In genomic region chr3:149611149-149611548, GRCh38 we compare ENCODE assay signal across 21 cellular contexts. TPM values are rescaled to one million over a fixed set of nuclear protein-coding genes. Genes with fewer than 3 reads are reported as not detected.
"Had no signal": no experiment of that assay in that cellular context is flagged by ENCODE, and none has a peak within 500 bp of the region (broad histone marks: within the 10 kb centered on the region; RNA-seq: fewer than 3 reads in every experiment).

No MANE protein-coding gene starts in this region.

- H3K27me3 Mint-ChIP-seq: progenitor cell of endocrine pancreas had no signal

- H3K36me3 Mint-ChIP-seq: immature natural killer cell; naive B cell; stimulated activated memory B cell treated with anti-CD40 and anti-IgM and Interleukin-4, amounts not matched to agents 10 μg/mL and 1 μg/mL and 100 μg/mL, for 72 hours had no signal

- H3K9me3 Mint-ChIP-seq: endodermal cell; immature natural killer cell; naive B cell; nephron; stimulated activated memory B cell treated with anti-CD40 and anti-IgM and Interleukin-4, amounts not matched to agents 10 μg/mL and 1 μg/mL and 100 μg/mL, for 72 hours; stimulated activated naive CD8-positive, alpha-beta T cell treated with anti-CD3 and anti-CD28 coated beads, Interleukin-15, Interleukin-2, amounts not matched to agents 100 ng/mL and 50 ng/mL, for 24 hours had no signal

- H3K36me3 ChIP-seq: gastrocnemius medialis, heart right ventricle, pancreas, tibial artery, upper lobe of left lung, uterus had no signal

- H3K4me3 ChIP-seq: coronary artery, gastrocnemius medialis, heart right ventricle, pancreas, skin epidermis, tibial artery, upper lobe of left lung, uterus had no signal

- FAIRE-seq: keratinocyte, pancreas had no signal

- ATAC-seq: esophagus mucosa; gastrocnemius medialis; pancreas; stimulated activated memory B cell treated with anti-CD40 and anti-IgM and Interleukin-4, amounts not matched to agents 10 μg/mL and 1 μg/mL and 100 μg/mL, for 72 hours had no signal

- H3K9me3 ChIP-seq: gastrocnemius medialis, heart right ventricle, pancreas, tibial artery, upper lobe of left lung, uterus had no signal

- H3K27me3 ChIP-seq: gastrocnemius medialis, pancreas, tibial artery, upper lobe of left lung, uterus had no signal

- H3K4me3 Mint-ChIP-seq: endodermal cell; immature natural killer cell; naive B cell; nephron; stimulated activated memory B cell treated with anti-CD40 and anti-IgM and Interleukin-4, amounts not matched to agents 10 μg/mL and 1 μg/mL and 100 μg/mL, for 72 hours; stimulated activated naive CD8-positive, alpha-beta T cell treated with anti-CD3 and anti-CD28 coated beads, Interleukin-15, Interleukin-2, amounts not matched to agents 100 ng/mL and 50 ng/mL, for 24 hours had no signal

- H3K4me1 Mint-ChIP-seq: immature natural killer cell; naive B cell; stimulated activated memory B cell treated with anti-CD40 and anti-IgM and Interleukin-4, amounts not matched to agents 10 μg/mL and 1 μg/mL and 100 μg/mL, for 72 hours had no signal

- DNase-seq: effector CD4-positive, alpha-beta T cell; endodermal cell; gastrocnemius medialis; immature natural killer cell; left cardiac atrium; mesendoderm; naive B cell; pancreas; stimulated activated CD4-positive, alpha-beta T cell treated with anti-CD3 and anti-CD28 coated beads, Interleukin-4, amount 100 ng/mL, for 24 hours; upper lobe of left lung; uterus had no signal

- H3K4me1 ChIP-seq: pancreas had no signal

- H3K27ac Mint-ChIP-seq: immature natural killer cell; stimulated activated memory B cell treated with anti-CD40 and anti-IgM and Interleukin-4, amounts not matched to agents 10 μg/mL and 1 μg/mL and 100 μg/mL, for 72 hours; stimulated activated naive CD8-positive, alpha-beta T cell treated with anti-CD3 and anti-CD28 coated beads, Interleukin-15, Interleukin-2, amounts not matched to agents 100 ng/mL and 50 ng/mL, for 24 hours had no signal

RNA-seq across cellular contexts. Expression of gene WWTR1, which starts 46.7 kb away (rescaled TPM):
- polyA plus RNA-seq: immature natural killer cell had no signal
